ENCODE assay signal across 27 cellular contexts in genomic region chr2:29524652-29525051, GRCh38.
"Had no signal": no experiment of that assay in that cellular context is flagged by ENCODE, and none has a peak within 500 bp of the region (broad histone marks: within the 10 kb centered on the region; RNA-seq: fewer than 3 reads in every experiment).

No MANE protein-coding gene starts in this region.

- H3K36me3 Mint-ChIP-seq: mesothelial cell of epicardium had no signal

- H3K27ac ChIP-seq: colonic mucosa, epithelial cell of prostate, esophagus squamous epithelium, gastrocnemius medialis, heart right ventricle, left lung, lower lobe of right lung had no signal

- H3K27me3 ChIP-seq: colonic mucosa, left lung had no signal

- H3K4me1 Mint-ChIP-seq: endodermal cell had no signal

- H3K27ac Mint-ChIP-seq: dendritic cell treated with granulocyte-macrophage colony-stimulating factor and Interleukin-4, amounts not matched to agents 40 ng/mL and 50 ng/mL, for 4 days; effector memory CD8-positive, alpha-beta T cell; endodermal cell; mesothelial cell of epicardium had no signal

- H3K4me1 ChIP-seq: colonic mucosa, left lung, lower lobe of right lung had no signal

- H3K36me3 ChIP-seq: colonic mucosa, esophagus squamous epithelium, gastrocnemius medialis, heart right ventricle, left lung, lower lobe of right lung had no signal

- H3K4me3 Mint-ChIP-seq: dendritic cell treated with granulocyte-macrophage colony-stimulating factor and Interleukin-4, amounts not matched to agents 40 ng/mL and 50 ng/mL, for 4 days; effector memory CD8-positive, alpha-beta T cell; endodermal cell; mesothelial cell of epicardium had no signal

- FAIRE-seq: endometrium, islet of Langerhans, keratinocyte had no signal

- H3K27me3 Mint-ChIP-seq: dendritic cell treated with granulocyte-macrophage colony-stimulating factor and Interleukin-4, amounts not matched to agents 40 ng/mL and 50 ng/mL, for 4 days had no signal

- H3K9me3 Mint-ChIP-seq: dendritic cell treated with granulocyte-macrophage colony-stimulating factor and Interleukin-4, amounts not matched to agents 40 ng/mL and 50 ng/mL, for 4 days; effector memory CD8-positive, alpha-beta T cell; endodermal cell had no signal

- H3K4me3 ChIP-seq: colonic mucosa, esophagus squamous epithelium, gastrocnemius medialis, heart right ventricle, left lung, lower lobe of right lung, mucosa of descending colon had no signal

- ATAC-seq: effector memory CD8-positive, alpha-beta T cell; esophagus mucosa; gastrocnemius medialis; heart right ventricle; left cardiac atrium; left lung; left ventricle myocardium superior; lower lobe of right lung; mucosa of descending colon had no signal

- H3K9me3 ChIP-seq: colonic mucosa, esophagus squamous epithelium, gastrocnemius medialis, heart right ventricle, left lung, lower lobe of right lung, mucosa of descending colon had no signal

- DNase-seq: colonic mucosa; cortex of kidney; effector CD8-positive, alpha-beta T cell; effector memory CD8-positive, alpha-beta T cell; endodermal cell; erythroblast; esophagus squamous epithelium; foreskin fibroblast; foreskin melanocyte; gastrocnemius medialis; glutamatergic neuron; head of caudate nucleus; heart right ventricle; hippocampal formation; left cardiac atrium; left lung; left ventricle myocardium superior; lower lobe of right lung; mesenchymal stem cell; mucosa of descending colon had no signal
